ENCODE assay signal across 20 cellular contexts in genomic region chr4:151700566-151701316, GRCh38.
A peak's percentile ranks its signal among the peaks of the same experiment; 100 is the strongest.
DNase-seq lines count a peak whose midpoint lies in the region; ATAC-seq and TF ChIP-seq lines count a peak whose summit lies in the region.
"Had no signal": no experiment of that assay in that cellular context is flagged by ENCODE, and none has a peak within 500 bp of the region (broad histone marks: within the 10 kb centered on the region; RNA-seq: fewer than 3 reads in every experiment).

No MANE protein-coding gene starts in this region.

- no peak for DNase-seq in activated naive CD8-positive, alpha-beta T cell treated with anti-CD3 and anti-CD28 coated beads, Interleukin-2, amount 50 U/mL, for 24 hours
- DNase-seq in activated naive CD8-positive, alpha-beta T cell treated with anti-CD3 and anti-CD28 coated beads for 36 hours: no peak
- DNase-seq in T-helper 17 cell: no peak
- peak; percentile 9 for DNase-seq in activated T-helper 1 cell treated with anti-CD3 and anti-CD28 coated beads, Interleukin-12 subunit alpha, Interleukin-12 subunit beta, Interleukin-2, Interleukin-4 antibody, amounts not matched to agents 30 ng/mL and 10 ng/mL and 1 ng/mL, durations not matched to agents 14 hours and 24 hours and 36 hours (ENCODE audit: low spot score)
- DNase-seq in smooth muscle cell (lab: John Stamatoyannopoulos, UW; ENCODE audit: unreplicated experiment): no peak
- DNase-seq in SIG-M5 treated with dmso at 0.1 percent for 504 hours (lab: John Stamatoyannopoulos, UW; ENCODE audit: unreplicated experiment): no peak
- no peak for DNase-seq in kidney tubule cell (ENCODE audit: low spot score)
- DNase-seq in activated CD8-positive, alpha-beta memory T cell treated with anti-CD3 and anti-CD28 coated beads, Interleukin-2, amount 50 U/mL, for 48 hours: no peak
- DNase-seq: BE2C; CD8-positive, alpha-beta T cell; DND-41; GDM1; KG1; NCI-H1092 treated with DMSO at 0.1 percent for 48 hours; NCI-H1694; NCI-H2107; NCI-H226; NCI-H526; RPMI8226 had no signal

- no peak for TF ChIP-seq CTCF in smooth muscle cell (IDR thresholded peaks at IDR 0.05; ENCODE audit: borderline replicate concordance, insufficient read depth, poor library complexity, severe bottlenecking)

- H3K9ac ChIP-seq in smooth muscle cell (ENCODE audit: low read depth): no peak overlapping the region

- no peaks in the 10 kb centered on the region for H3K36me3 ChIP-seq in smooth muscle cell (ENCODE audit: low read depth)

- no peaks in the 10 kb centered on the region for H3F3A ChIP-seq in smooth muscle cell (ENCODE audit: low read depth)

- no peak overlapping the region for H3K4me2 ChIP-seq in smooth muscle cell
- H3K4me2 ChIP-seq: GM23338 had no signal

- H3K4me1 Mint-ChIP-seq in activated naive CD8-positive, alpha-beta T cell treated with anti-CD3 and anti-CD28 coated beads, Interleukin-2, amount 50 U/mL, for 24 hours: no peaks in the 10 kb centered on the region
- H3K4me1 Mint-ChIP-seq in activated naive CD8-positive, alpha-beta T cell treated with anti-CD3 and anti-CD28 coated beads for 36 hours: no peaks in the 10 kb centered on the region
- peaks cover 2% of the 10 kb centered on the region for H3K4me1 Mint-ChIP-seq in T-helper 17 cell
- H3K4me1 Mint-ChIP-seq in activated T-helper 1 cell treated with anti-CD3 and anti-CD28 coated beads, Interleukin-12 subunit alpha, Interleukin-12 subunit beta, Interleukin-2, Interleukin-4 antibody, amounts not matched to agents 30 ng/mL and 10 ng/mL and 1 ng/mL, durations not matched to agents 14 hours and 24 hours and 36 hours (ENCODE audit: low read depth): peaks cover 8% of the 10 kb centered on the region

- H3K27me3 ChIP-seq in smooth muscle cell (ENCODE audit: low read depth): no peaks in the 10 kb centered on the region
- H3K27me3 ChIP-seq: BE2C had no signal

- H4K20me1 ChIP-seq in smooth muscle cell (ENCODE audit: low read depth): no peaks in the 10 kb centered on the region

- intact Hi-C loops in activated T-helper 1 cell treated with anti-CD3 and anti-CD28 coated beads, Interleukin-12 subunit alpha, Interleukin-12 subunit beta, Interleukin-2, Interleukin-4 antibody, amounts not matched to agents 30 ng/mL and 10 ng/mL and 1 ng/mL, durations not matched to agents 14 hours and 24 hours and 36 hours (cut with micrococcal nuclease): loop anchor here (1.0 to 5.0 kb wide), 3 partner anchors 52 to 187 kb away; partner anchors contain the start of gene GATB

- no peaks in the 10 kb centered on the region for H3K79me2 ChIP-seq in smooth muscle cell (ENCODE audit: low read depth)

- peaks cover 39% of the 10 kb centered on the region for H3K36me3 Mint-ChIP-seq in activated naive CD8-positive, alpha-beta T cell treated with anti-CD3 and anti-CD28 coated beads, Interleukin-2, amount 50 U/mL, for 24 hours (ENCODE audit: low read depth)
- H3K36me3 Mint-ChIP-seq in activated naive CD8-positive, alpha-beta T cell treated with anti-CD3 and anti-CD28 coated beads for 36 hours: peaks cover 46% of the 10 kb centered on the region
- peaks cover 11% of the 10 kb centered on the region for H3K36me3 Mint-ChIP-seq in T-helper 17 cell (ENCODE audit: low read depth)
- peaks cover 19% of the 10 kb centered on the region for H3K36me3 Mint-ChIP-seq in activated T-helper 1 cell treated with anti-CD3 and anti-CD28 coated beads, Interleukin-12 subunit alpha, Interleukin-12 subunit beta, Interleukin-2, Interleukin-4 antibody, amounts not matched to agents 30 ng/mL and 10 ng/mL and 1 ng/mL, durations not matched to agents 14 hours and 24 hours and 36 hours (ENCODE audit: low read depth)

- H2AFZ ChIP-seq in smooth muscle cell (ENCODE audit: low read depth): no peak overlapping the region
- H2AFZ ChIP-seq: GM23338 had no signal

- ATAC-seq in activated naive CD8-positive, alpha-beta T cell treated with anti-CD3 and anti-CD28 coated beads, Interleukin-2, amount 50 U/mL, for 24 hours: peak; percentile 49
- peak; percentile 73 for ATAC-seq in T-helper 17 cell
- ATAC-seq: CD8-positive, alpha-beta T cell; GM23338 had no signal

- H3K27me3 Mint-ChIP-seq in activated naive CD8-positive, alpha-beta T cell treated with anti-CD3 and anti-CD28 coated beads, Interleukin-2, amount 50 U/mL, for 24 hours: no peaks in the 10 kb centered on the region
- no peaks in the 10 kb centered on the region for H3K27me3 Mint-ChIP-seq in activated naive CD8-positive, alpha-beta T cell treated with anti-CD3 and anti-CD28 coated beads for 36 hours
- H3K27me3 Mint-ChIP-seq in T-helper 17 cell: no peaks in the 10 kb centered on the region
- no peaks in the 10 kb centered on the region for H3K27me3 Mint-ChIP-seq in activated T-helper 1 cell treated with anti-CD3 and anti-CD28 coated beads, Interleukin-12 subunit alpha, Interleukin-12 subunit beta, Interleukin-2, Interleukin-4 antibody, amounts not matched to agents 30 ng/mL and 10 ng/mL and 1 ng/mL, durations not matched to agents 14 hours and 24 hours and 36 hours (ENCODE audit: insufficient read depth)

- no peak overlapping the region for H3K4me3 ChIP-seq in smooth muscle cell
- H3K4me3 ChIP-seq: GM23338 had no signal

- no peak overlapping the region for H3K27ac Mint-ChIP-seq in activated naive CD8-positive, alpha-beta T cell treated with anti-CD3 and anti-CD28 coated beads, Interleukin-2, amount 50 U/mL, for 24 hours
- H3K27ac Mint-ChIP-seq in activated naive CD8-positive, alpha-beta T cell treated with anti-CD3 and anti-CD28 coated beads for 36 hours: no peak overlapping the region
- no peak overlapping the region for H3K27ac Mint-ChIP-seq in T-helper 17 cell
- H3K27ac Mint-ChIP-seq in activated T-helper 1 cell treated with anti-CD3 and anti-CD28 coated beads, Interleukin-12 subunit alpha, Interleukin-12 subunit beta, Interleukin-2, Interleukin-4 antibody, amounts not matched to agents 30 ng/mL and 10 ng/mL and 1 ng/mL, durations not matched to agents 14 hours and 24 hours and 36 hours: peak overlapping the region; percentile 56
- H3K27ac Mint-ChIP-seq: CD8-positive, alpha-beta T cell; GM23338 had no signal

- no peaks in the 10 kb centered on the region for H3K9me3 ChIP-seq in T-helper 17 cell (ENCODE audit: control insufficient read depth, low read length, poor library complexity, severe bottlenecking)
- H3K9me3 ChIP-seq in smooth muscle cell (replicated peaks; ENCODE audit: low read depth): no peaks in the 10 kb centered on the region
- H3K9me3 ChIP-seq: BE2C had no signal

- H3K4me3 Mint-ChIP-seq in activated naive CD8-positive, alpha-beta T cell treated with anti-CD3 and anti-CD28 coated beads, Interleukin-2, amount 50 U/mL, for 24 hours: no peak overlapping the region
- no peak overlapping the region for H3K4me3 Mint-ChIP-seq in activated naive CD8-positive, alpha-beta T cell treated with anti-CD3 and anti-CD28 coated beads for 36 hours
- no peak overlapping the region for H3K4me3 Mint-ChIP-seq in T-helper 17 cell
- no peak overlapping the region for H3K4me3 Mint-ChIP-seq in activated T-helper 1 cell treated with anti-CD3 and anti-CD28 coated beads, Interleukin-12 subunit alpha, Interleukin-12 subunit beta, Interleukin-2, Interleukin-4 antibody, amounts not matched to agents 30 ng/mL and 10 ng/mL and 1 ng/mL, durations not matched to agents 14 hours and 24 hours and 36 hours
- H3K4me3 Mint-ChIP-seq: CD8-positive, alpha-beta T cell; GM23338 had no signal

- no peaks in the 10 kb centered on the region for H3K9me3 Mint-ChIP-seq in activated naive CD8-positive, alpha-beta T cell treated with anti-CD3 and anti-CD28 coated beads, Interleukin-2, amount 50 U/mL, for 24 hours
- no peaks in the 10 kb centered on the region for H3K9me3 Mint-ChIP-seq in activated naive CD8-positive, alpha-beta T cell treated with anti-CD3 and anti-CD28 coated beads for 36 hours
- no peaks in the 10 kb centered on the region for H3K9me3 Mint-ChIP-seq in activated T-helper 1 cell treated with anti-CD3 and anti-CD28 coated beads, Interleukin-12 subunit alpha, Interleukin-12 subunit beta, Interleukin-2, Interleukin-4 antibody, amounts not matched to agents 30 ng/mL and 10 ng/mL and 1 ng/mL, durations not matched to agents 14 hours and 24 hours and 36 hours
- H3K9me3 Mint-ChIP-seq: CD8-positive, alpha-beta T cell; GM23338 had no signal

- peak overlapping the region; percentile 80 for H3K27ac ChIP-seq in smooth muscle cell (ENCODE audit: low read depth)

- 72% methylated on average over 16 of the region's 16 CpGs for WGBS in smooth muscle cell (ENCODE audit: low lambda C conversion rate)

- H3K4me1 ChIP-seq in smooth muscle cell (ENCODE audit: low read depth): no peaks in the 10 kb centered on the region
